Comparison of ENCODE assay signal across 14 cellular contexts in genomic region chr3:144564011-144564410, GRCh38.
DNase-seq lines count a peak whose midpoint lies in the region; FAIRE-seq and TF ChIP-seq lines count a peak whose summit lies in the region.
"Had no signal": no experiment of that assay in that cellular context is flagged by ENCODE, and none has a peak within 500 bp of the region (broad histone marks: within the 10 kb centered on the region; RNA-seq: fewer than 3 reads in every experiment).

No MANE protein-coding gene starts in this region.

- no peaks in the 10 kb centered on the region for H3K36me3 ChIP-seq in small intestine (ENCODE audit: control insufficient read depth in 2 of 2, insufficient read depth in 2 of 2, low read length in 2 of 2)

- 69 to 93% (median 89%) methylated on average over 3 of the region's 3 CpGs for WGBS in small intestine, 3 donors

- no peak overlapping the region for H3K4me3 ChIP-seq in fibroblast of pulmonary artery (replicated peaks; ENCODE audit: low read depth, low read length)
- H3K4me3 ChIP-seq in small intestine (ENCODE audit: low read depth in 1 of 2, low read length in 2 of 2): no peak overlapping the region

- H3K9me3 ChIP-seq in small intestine (ENCODE audit: control insufficient read depth, low read depth): no peaks in the 10 kb centered on the region

- H3K27me3 ChIP-seq in small intestine (ENCODE audit: control insufficient read depth in 2 of 2, insufficient read depth in 2 of 2, low read length in 2 of 2): no peaks in the 10 kb centered on the region

- no peak for FAIRE-seq in small intestine (lab: Jason Lieb, UNC)
- FAIRE-seq: A204.1, GM19239 had no signal

- no peak for TF ChIP-seq CTCF in fibroblast of pulmonary artery (IDR thresholded peaks at IDR 0.05; ENCODE audit: low read length, missing control alignments)

- DNase-seq in NCI-H82 treated with DMSO at 0.1 percent for 48 hours (lab: John Stamatoyannopoulos, UW; ENCODE audit: unreplicated experiment) (peak; percentile 6), fibroblast of pulmonary artery (ENCODE audit: low read depth) (peak; percentile 3), pulmonary artery endothelial cell (ENCODE audit: low read depth, low spot score) (peak; percentile 52), activated T-cell treated with anti-CD3 and anti-CD28 coated beads for 4 hours (no peak), hippocampal formation (lab: John Stamatoyannopoulos, UW) (no peak), small intestine (no peak), NCI-H748 (lab: John Stamatoyannopoulos, UW; ENCODE audit: unreplicated experiment) (no peak)
- DNase-seq: C1 segment of cervical spinal cord; CD4-positive, alpha-beta T cell; DMS153; GF-D8; HCEC 1CT had no signal

- no peak overlapping the region for H3K27ac ChIP-seq in small intestine (ENCODE audit: low read depth in 1 of 2, low read length in 1 of 2)

- H3K4me1 ChIP-seq in small intestine (ENCODE audit: control insufficient read depth in 2 of 2, insufficient read depth in 1 of 2, low read depth in 1 of 2, low read length in 1 of 2): no peaks in the 10 kb centered on the region

Comparison
In these comparisons a context has a peak if more than half of its experiments do, and no peak if none do; other contexts are left out.
1. DNase-seq: peak in NCI-H82 treated with DMSO at 0.1 percent for 48 hours (single experiment), fibroblast of pulmonary artery (single experiment) and pulmonary artery endothelial cell (single experiment); none in activated T-cell treated with anti-CD3 and anti-CD28 coated beads for 4 hours (single experiment), hippocampal formation (0 of 2), small intestine (single experiment) and NCI-H748 (single experiment).